26 cellular contexts compared by ENCODE assay signal in genomic region chr6:147389463-147389862, GRCh38.
"Had no signal": no experiment of that assay in that cellular context is flagged by ENCODE, and none has a peak within 500 bp of the region (broad histone marks: within the 10 kb centered on the region; RNA-seq: fewer than 3 reads in every experiment).

No MANE protein-coding gene starts in this region.

- H3K27ac ChIP-seq: colonic mucosa, epithelial cell of prostate, esophagus squamous epithelium, gastrocnemius medialis, heart right ventricle, left lung, lower lobe of right lung had no signal

- H3K9me3 ChIP-seq: colonic mucosa, esophagus squamous epithelium, gastrocnemius medialis, heart right ventricle, left lung, lower lobe of right lung, mucosa of descending colon had no signal

- FAIRE-seq: endometrium had no signal

- H3K36me3 ChIP-seq: colonic mucosa, gastrocnemius medialis had no signal

- DNase-seq: colonic mucosa; cortex of kidney; effector CD8-positive, alpha-beta T cell; effector memory CD8-positive, alpha-beta T cell; endodermal cell; erythroblast; esophagus squamous epithelium; foreskin fibroblast; foreskin melanocyte; gastrocnemius medialis; glutamatergic neuron; head of caudate nucleus; heart right ventricle; hippocampal formation; islet precursor cell; left cardiac atrium; left lung; left ventricle myocardium superior; lower lobe of right lung; mesenchymal stem cell; mucosa of descending colon; naive B cell; naive thymus-derived CD8-positive, alpha-beta T cell had no signal

- H3K4me3 ChIP-seq: colonic mucosa, esophagus squamous epithelium, gastrocnemius medialis, heart right ventricle, left lung, lower lobe of right lung, mucosa of descending colon had no signal

- ATAC-seq: effector memory CD8-positive, alpha-beta T cell; esophagus mucosa; gastrocnemius medialis; heart right ventricle; left cardiac atrium; left lung; left ventricle myocardium superior; lower lobe of right lung; mucosa of descending colon; naive thymus-derived CD8-positive, alpha-beta T cell had no signal

- H3K27me3 ChIP-seq: colonic mucosa, esophagus squamous epithelium, gastrocnemius medialis, heart right ventricle, left lung had no signal

- H3K4me1 ChIP-seq: colonic mucosa, esophagus squamous epithelium, gastrocnemius medialis, heart right ventricle, left lung, lower lobe of right lung had no signal
